9 cellular contexts compared by ENCODE assay signal in genomic region chr1:165481820-165482532, GRCh38.
DNase-seq lines count a peak whose midpoint lies in the region; ATAC-seq and FAIRE-seq lines count a peak whose summit lies in the region.
"Had no signal": no experiment of that assay in that cellular context is flagged by ENCODE, and none has a peak within 500 bp of the region (broad histone marks: within the 10 kb centered on the region; RNA-seq: fewer than 3 reads in every experiment).

No MANE protein-coding gene starts in this region.

- peak; percentile 49 for DNase-seq in T-helper 2 cell treated with Interferon-gamma antibody and Interleukin-4, amounts not matched to agents 5 μg/mL and 100 μg/mL, for 36 hours (ENCODE audit: low spot score)
- DNase-seq in T-helper 2 cell (no peak), RCC 7860 (ENCODE audit: low spot score) (peak; percentile 73), fibroblast of peridontal ligament (ENCODE audit: extremely low read depth) (peak; percentile 60), COR-L47 (lab: John Stamatoyannopoulos, UW) (no peak)
- DNase-seq in stimulated activated CD4-positive, alpha-beta T cell treated with anti-CD3 and anti-CD28 coated beads, TNF-alpha, amount 100 ng/mL, for 24 hours (ENCODE audit: low read depth in 3 of 3), result peak in 2 of 3 experiments; percentile 1 to 14
- DNase-seq: BE2C had no signal

- peaks cover 10% of the 10 kb centered on the region for H3K4me1 Mint-ChIP-seq in T-helper 2 cell treated with Interferon-gamma antibody and Interleukin-4, amounts not matched to agents 5 μg/mL and 100 μg/mL, for 36 hours (ENCODE audit: low read depth)

- no peak overlapping the region for H3K27ac Mint-ChIP-seq in T-helper 2 cell treated with Interferon-gamma antibody and Interleukin-4, amounts not matched to agents 5 μg/mL and 100 μg/mL, for 36 hours

- peaks cover 4% of the 10 kb centered on the region for H3K27me3 Mint-ChIP-seq in T-helper 2 cell treated with Interferon-gamma antibody and Interleukin-4, amounts not matched to agents 5 μg/mL and 100 μg/mL, for 36 hours (ENCODE audit: low read depth)

- no peaks in the 10 kb centered on the region for H3K36me3 Mint-ChIP-seq in T-helper 2 cell treated with Interferon-gamma antibody and Interleukin-4, amounts not matched to agents 5 μg/mL and 100 μg/mL, for 36 hours (ENCODE audit: low read depth)

- FAIRE-seq in RCC 7860 (lab: Jason Lieb, UNC), result peak; percentile 73

- H3K4me3 Mint-ChIP-seq in T-helper 2 cell treated with Interferon-gamma antibody and Interleukin-4, amounts not matched to agents 5 μg/mL and 100 μg/mL, for 36 hours, result no peak overlapping the region

- ATAC-seq in HG03439 (IDR thresholded peaks at IDR 0.05; ENCODE audit: unreplicated experiment) (no peak), GM18519 (IDR thresholded peaks at IDR 0.05; ENCODE audit: low FRiP score, unreplicated experiment) (no peak)

- no peaks in the 10 kb centered on the region for H3K9me3 Mint-ChIP-seq in T-helper 2 cell treated with Interferon-gamma antibody and Interleukin-4, amounts not matched to agents 5 μg/mL and 100 μg/mL, for 36 hours

Comparison
In these comparisons a context has a peak if more than half of its experiments do, and no peak if none do; other contexts are left out.
1. DNase-seq: peak in T-helper 2 cell treated with Interferon-gamma antibody and Interleukin-4, amounts not matched to agents 5 μg/mL and 100 μg/mL, for 36 hours (single experiment), RCC 7860 (single experiment), fibroblast of peridontal ligament (single experiment) and stimulated activated CD4-positive, alpha-beta T cell treated with anti-CD3 and anti-CD28 coated beads, TNF-alpha, amount 100 ng/mL, for 24 hours (2 of 3); none in T-helper 2 cell (0 of 5) and COR-L47 (single experiment).